In genomic region chr2:66582975-66583842, GRCh38 we compare ENCODE assay signal across 1 cellular context.
TF ChIP-seq lines count a peak whose summit lies in the region.

No MANE protein-coding gene starts in this region.

TF ChIP-seq in GM23338, 12 proteins besides CTCF, POLR2A, EP300 and RAD21 (continued from another document):
- TF ChIP-seq NANOG (IDR thresholded peaks at IDR 0.05; ENCODE audit: borderline replicate concordance) (no peak), JUNB (IDR thresholded peaks at IDR 0.05; ENCODE audit: unreplicated experiment) (no peak), ZNF331 (CRISPR knock-in tag; IDR thresholded peaks at IDR 0.05; ENCODE audit: low read depth) (no peak), ZNF114 (CRISPR knock-in tag; IDR thresholded peaks at IDR 0.05) (no peak), EZH2 (IDR thresholded peaks at IDR 0.05; ENCODE audit: low read depth, unreplicated experiment) (peak; percentile 86), ETS1 (IDR thresholded peaks at IDR 0.05) (no peak)
